8 cellular contexts compared by ENCODE assay signal in genomic region chr1:147599362-147600118, GRCh38. TPM values are rescaled to one million over a fixed set of nuclear protein-coding genes. Genes with fewer than 3 reads are reported as not detected.
DNase-seq lines count a peak whose midpoint lies in the region; ATAC-seq and TF ChIP-seq lines count a peak whose summit lies in the region.

No MANE protein-coding gene starts in this region.

- H3K9ac ChIP-seq in SK-N-MC (ENCODE audit: insufficient read length) = peak overlapping the region; percentile 73

- H3K9me3 ChIP-seq in SK-N-MC (ENCODE audit: low read depth, low read length) (no peaks in the 10 kb centered on the region), suprapubic skin (no peaks in the 10 kb centered on the region)

- ATAC-seq in HG02571 (IDR thresholded peaks at IDR 0.05; ENCODE audit: unreplicated experiment) = peak; percentile 77

- DNase-seq in GDM1 (lab: John Stamatoyannopoulos, UW) (peak; percentile 97), NB4 (ENCODE audit: low read depth) (peak; percentile 94), SK-N-MC (ENCODE audit: low read depth, low spot score) (peak; percentile 56), globus pallidus (ENCODE audit: low spot score) (peak; percentile 98), occipital lobe (lab: John Stamatoyannopoulos, UW) (peak; percentile 97), suprapubic skin (ENCODE audit: low spot score in 2 of 2) (peak; percentile 99)
- DNase-seq in activated naive CD4-positive, alpha-beta T cell treated with anti-CD3 and anti-CD28 coated beads, Interleukin-2, amount 50 U/mL, for 16 hours = peak; percentile 98

- H3K36me3 ChIP-seq in SK-N-MC (ENCODE audit: insufficient read depth, low read length) = peaks cover under 1% of the 10 kb centered on the region; the same call in 1 of the 2 replicates
- no peaks in the 10 kb centered on the region for H3K36me3 ChIP-seq in suprapubic skin

- TF ChIP-seq CTCF in NB4 (IDR thresholded peaks at IDR 0.05; ENCODE audit: low read depth, low read length) = no peak
- no peak for TF ChIP-seq CTCF in suprapubic skin (IDR thresholded peaks at IDR 0.05)

- H3K4me3 ChIP-seq in NB4 (ENCODE audit: low read depth, low read length) (peak overlapping the region; percentile 63), SK-N-MC (peak overlapping the region; percentile 75), suprapubic skin (peak overlapping the region; percentile 69)

- 0% methylated on average over 13 of the region's 80 CpGs for WGBS in suprapubic skin

- TF ChIP-seq POLR2A in NB4 (IDR thresholded peaks at IDR 0.05; ENCODE audit: extremely low read depth, insufficient read length) = no peak
- TF ChIP-seq POLR2A in suprapubic skin (IDR thresholded peaks at IDR 0.05) = no peak

- H3K27ac ChIP-seq in SK-N-MC (peak overlapping the region; percentile 68; the same call in 1 of the 2 replicates), suprapubic skin (peak overlapping the region; percentile 84)

- no peak for TF ChIP-seq EP300 in suprapubic skin (IDR thresholded peaks at IDR 0.05)

- H3K27me3 ChIP-seq in suprapubic skin = no peaks in the 10 kb centered on the region

- H3K4me1 ChIP-seq in suprapubic skin = peaks cover 23% of the 10 kb centered on the region

RNA-seq across cellular contexts. Expression of gene BCL9, which starts 58.2 kb away (rescaled TPM):
- total RNA-seq in occipital lobe (14.7 TPM), suprapubic skin (10 to 100 TPM; 11.3 to 22.7 (median 13.1) TPM)

Comparison
In these comparisons a context has a peak if more than half of its experiments do, and no peak if none do; other contexts are left out.
1. Peak in every context shown above with its lines: DNase-seq, ATAC-seq, H3K4me3 ChIP-seq and H3K27ac ChIP-seq.